2 cellular contexts compared by ENCODE assay signal in genomic region chr7:140676956-140677355, GRCh38. TPM values are rescaled to one million over a fixed set of nuclear protein-coding genes. Genes with fewer than 3 reads are reported as not detected.
"Had no signal": no experiment of that assay in that cellular context is flagged by ENCODE, and none has a peak within 500 bp of the region (broad histone marks: within the 10 kb centered on the region; RNA-seq: fewer than 3 reads in every experiment).

No MANE protein-coding gene starts in this region.

RNA-seq across cellular contexts. Expression of gene DENND2A, which starts 36.3 kb away (rescaled TPM):
- total RNA-seq: mononuclear cell had no signal
- polyA plus RNA-seq: naive thymus-derived CD8-positive, alpha-beta T cell had no signal
